1 cellular context compared by ENCODE assay signal in genomic region chr12:30988887-30989286, GRCh38.
TF ChIP-seq lines count a peak whose summit lies in the region.

No MANE protein-coding gene starts in this region.

TF ChIP-seq in WTC11, 78 proteins besides CTCF, POLR2A, EP300 and RAD21 (continued from another document):
- TF ChIP-seq USF1 (CRISPR knock-in tag; IDR thresholded peaks at IDR 0.05): no peak
- TF ChIP-seq EMX1 (CRISPR knock-in tag; IDR thresholded peaks at IDR 0.05): no peak
- TF ChIP-seq, protein P1, sequence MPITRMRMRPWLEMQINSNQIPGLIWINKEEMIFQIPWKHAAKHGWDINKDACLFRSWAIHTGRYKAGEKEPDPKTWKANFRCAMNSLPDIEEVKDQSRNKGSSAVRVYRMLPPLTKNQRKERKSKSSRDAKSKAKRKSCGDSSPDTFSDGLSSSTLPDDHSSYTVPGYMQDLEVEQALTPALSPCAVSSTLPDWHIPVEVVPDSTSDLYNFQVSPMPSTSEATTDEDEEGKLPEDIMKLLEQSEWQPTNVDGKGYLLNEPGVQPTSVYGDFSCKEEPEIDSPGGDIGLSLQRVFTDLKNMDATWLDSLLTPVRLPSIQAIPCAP (CRISPR knock-in tag; IDR thresholded peaks at IDR 0.05): no peak
- TF ChIP-seq ZNF532 (CRISPR knock-in tag; IDR thresholded peaks at IDR 0.05; ENCODE audit: borderline replicate concordance): no peak
- no peak for TF ChIP-seq TCF7 (CRISPR knock-in tag; IDR thresholded peaks at IDR 0.05; ENCODE audit: low read depth)
- no peak for TF ChIP-seq ZNF121 (CRISPR knock-in tag; IDR thresholded peaks at IDR 0.05)
- TF ChIP-seq IRF2 (CRISPR knock-in tag; IDR thresholded peaks at IDR 0.05; ENCODE audit: borderline replicate concordance, low read depth): no peak
